1 cellular context compared by ENCODE assay signal in the genomic region with DNA sequence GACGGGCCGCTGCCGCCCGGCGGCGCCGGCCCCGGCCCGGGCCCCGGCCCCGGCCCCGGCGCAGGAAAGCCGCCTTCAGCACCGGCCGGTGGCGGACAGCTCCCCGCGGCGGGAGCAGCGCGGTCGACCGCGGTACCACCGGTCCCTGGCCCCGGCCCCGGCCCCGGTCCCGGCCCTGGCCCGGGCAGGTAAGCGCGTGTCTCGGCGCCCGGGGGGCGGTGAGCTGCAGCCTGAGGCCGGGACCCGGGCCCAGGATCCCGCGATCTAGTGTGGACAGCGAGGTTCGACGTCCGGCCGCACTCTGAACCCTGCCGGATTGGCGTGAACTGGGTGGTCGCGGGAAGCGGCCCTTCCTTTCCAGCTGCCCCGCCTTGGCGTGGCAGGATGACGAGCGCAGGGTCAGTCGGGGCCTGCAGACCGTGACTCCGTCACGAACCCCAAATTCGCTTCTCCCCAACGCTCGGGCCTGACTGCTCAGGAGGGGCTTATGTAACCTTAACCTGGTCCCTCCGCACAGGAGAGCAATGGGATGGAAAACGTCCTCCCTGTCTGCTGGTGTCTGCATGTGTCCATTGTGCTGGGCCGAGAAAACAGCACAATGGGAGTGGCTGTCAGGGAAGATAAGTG.
A peak's percentile ranks its signal among the peaks of the same experiment; 100 is the strongest.
TF ChIP-seq lines count a peak whose summit lies in the region.

No MANE protein-coding gene starts in this region.

TF ChIP-seq in HepG2, 621 proteins besides CTCF, POLR2A, EP300 and RAD21 (continued from another document and continues in another):
- TF ChIP-seq TRAFD1 (CRISPR knock-in tag; IDR thresholded peaks at IDR 0.05; ENCODE audit: borderline replicate concordance) = no peak
- no peak for TF ChIP-seq ZNF18 (CRISPR knock-in tag; IDR thresholded peaks at IDR 0.05; ENCODE audit: insufficient replicate concordance)
- no peak for TF ChIP-seq SRSF9 (IDR thresholded peaks at IDR 0.05; ENCODE audit: borderline replicate concordance, insufficient read depth, low read depth, low read length, poor library complexity, severe bottlenecking)
- no peak for TF ChIP-seq ZNF775 (CRISPR knock-in tag; IDR thresholded peaks at IDR 0.05; ENCODE audit: borderline replicate concordance)
- TF ChIP-seq CREB1 (IDR thresholded peaks at IDR 0.05) = 0 out of 2 replicates have a peak, but pooled peaks have one; percentile 17
- no peak for TF ChIP-seq CREB1 (CRISPR knock-in tag; IDR thresholded peaks at IDR 0.05)
- TF ChIP-seq ARNTL (CRISPR knock-in tag; IDR thresholded peaks at IDR 0.05) = no peak
- TF ChIP-seq ESRRA (CRISPR knock-in tag; IDR thresholded peaks at IDR 0.05; ENCODE audit: low read depth) = no peak
- peak; percentile 46; the same call in 1 of the 2 replicates for TF ChIP-seq SIX4 (CRISPR knock-in tag; IDR thresholded peaks at IDR 0.05)
- no peak for TF ChIP-seq KLF16 (CRISPR knock-in tag; IDR thresholded peaks at IDR 0.05)
- TF ChIP-seq ZBTB44 (CRISPR knock-in tag; IDR thresholded peaks at IDR 0.05) = no peak; the same call in 1 of the 2 replicates
- TF ChIP-seq RFX1 (IDR thresholded peaks at IDR 0.05) = no peak
- TF ChIP-seq HOMEZ (CRISPR knock-in tag; IDR thresholded peaks at IDR 0.05; ENCODE audit: low read depth) = no peak
- TF ChIP-seq, protein P1, sequence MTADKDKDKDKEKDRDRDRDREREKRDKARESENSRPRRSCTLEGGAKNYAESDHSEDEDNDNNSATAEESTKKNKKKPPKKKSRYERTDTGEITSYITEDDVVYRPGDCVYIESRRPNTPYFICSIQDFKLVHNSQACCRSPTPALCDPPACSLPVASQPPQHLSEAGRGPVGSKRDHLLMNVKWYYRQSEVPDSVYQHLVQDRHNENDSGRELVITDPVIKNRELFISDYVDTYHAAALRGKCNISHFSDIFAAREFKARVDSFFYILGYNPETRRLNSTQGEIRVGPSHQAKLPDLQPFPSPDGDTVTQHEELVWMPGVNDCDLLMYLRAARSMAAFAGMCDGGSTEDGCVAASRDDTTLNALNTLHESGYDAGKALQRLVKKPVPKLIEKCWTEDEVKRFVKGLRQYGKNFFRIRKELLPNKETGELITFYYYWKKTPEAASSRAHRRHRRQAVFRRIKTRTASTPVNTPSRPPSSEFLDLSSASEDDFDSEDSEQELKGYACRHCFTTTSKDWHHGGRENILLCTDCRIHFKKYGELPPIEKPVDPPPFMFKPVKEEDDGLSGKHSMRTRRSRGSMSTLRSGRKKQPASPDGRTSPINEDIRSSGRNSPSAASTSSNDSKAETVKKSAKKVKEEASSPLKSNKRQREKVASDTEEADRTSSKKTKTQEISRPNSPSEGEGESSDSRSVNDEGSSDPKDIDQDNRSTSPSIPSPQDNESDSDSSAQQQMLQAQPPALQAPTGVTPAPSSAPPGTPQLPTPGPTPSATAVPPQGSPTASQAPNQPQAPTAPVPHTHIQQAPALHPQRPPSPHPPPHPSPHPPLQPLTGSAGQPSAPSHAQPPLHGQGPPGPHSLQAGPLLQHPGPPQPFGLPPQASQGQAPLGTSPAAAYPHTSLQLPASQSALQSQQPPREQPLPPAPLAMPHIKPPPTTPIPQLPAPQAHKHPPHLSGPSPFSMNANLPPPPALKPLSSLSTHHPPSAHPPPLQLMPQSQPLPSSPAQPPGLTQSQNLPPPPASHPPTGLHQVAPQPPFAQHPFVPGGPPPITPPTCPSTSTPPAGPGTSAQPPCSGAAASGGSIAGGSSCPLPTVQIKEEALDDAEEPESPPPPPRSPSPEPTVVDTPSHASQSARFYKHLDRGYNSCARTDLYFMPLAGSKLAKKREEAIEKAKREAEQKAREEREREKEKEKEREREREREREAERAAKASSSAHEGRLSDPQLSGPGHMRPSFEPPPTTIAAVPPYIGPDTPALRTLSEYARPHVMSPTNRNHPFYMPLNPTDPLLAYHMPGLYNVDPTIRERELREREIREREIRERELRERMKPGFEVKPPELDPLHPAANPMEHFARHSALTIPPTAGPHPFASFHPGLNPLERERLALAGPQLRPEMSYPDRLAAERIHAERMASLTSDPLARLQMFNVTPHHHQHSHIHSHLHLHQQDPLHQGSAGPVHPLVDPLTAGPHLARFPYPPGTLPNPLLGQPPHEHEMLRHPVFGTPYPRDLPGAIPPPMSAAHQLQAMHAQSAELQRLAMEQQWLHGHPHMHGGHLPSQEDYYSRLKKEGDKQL (CRISPR knock-in tag; IDR thresholded peaks at IDR 0.05; ENCODE audit: low read depth) = no peak
- peak; percentile 36; the same call in 1 of the 2 replicates for TF ChIP-seq REPIN1 (CRISPR knock-in tag; IDR thresholded peaks at IDR 0.05; ENCODE audit: borderline replicate concordance, low read depth)
- no peak for TF ChIP-seq PAF1 (CRISPR knock-in tag; IDR thresholded peaks at IDR 0.05)
- TF ChIP-seq NBN (conservative IDR thresholded peaks at IDR 0.05) = no peak
- TF ChIP-seq NR2F2 (IDR thresholded peaks at IDR 0.05; ENCODE audit: borderline replicate concordance, low read depth) = no peak
- no peak for TF ChIP-seq IKZF4 (CRISPR knock-in tag; IDR thresholded peaks at IDR 0.05; ENCODE audit: borderline replicate concordance, low read depth, not compliant biosample characterization)
- TF ChIP-seq ARID2 (CRISPR knock-in tag; IDR thresholded peaks at IDR 0.05; ENCODE audit: borderline replicate concordance) = no peak
- TF ChIP-seq ZNF883 (CRISPR knock-in tag; IDR thresholded peaks at IDR 0.05; ENCODE audit: not compliant biosample characterization) = no peak
- no peak for TF ChIP-seq U2AF2 (IDR thresholded peaks at IDR 0.05; ENCODE audit: low read depth, low read length)
- no peak for TF ChIP-seq ZNF230 (CRISPR knock-in tag; IDR thresholded peaks at IDR 0.05)
- TF ChIP-seq SPEN (CRISPR knock-in tag; IDR thresholded peaks at IDR 0.05; ENCODE audit: low read depth) = 0 out of 2 replicates have a peak, but pooled peaks have one; percentile 45
- TF ChIP-seq ZNF251 (CRISPR knock-in tag; IDR thresholded peaks at IDR 0.05) = no peak
- no peak for TF ChIP-seq PREB (CRISPR knock-in tag; IDR thresholded peaks at IDR 0.05)
- no peak for TF ChIP-seq FOXP1 (IDR thresholded peaks at IDR 0.05)
- TF ChIP-seq FOXP1 (CRISPR knock-in tag; IDR thresholded peaks at IDR 0.05) = no peak
- no peak for TF ChIP-seq REXO4 (CRISPR knock-in tag; IDR thresholded peaks at IDR 0.05; ENCODE audit: borderline replicate concordance)
- TF ChIP-seq MIER3 (CRISPR knock-in tag; IDR thresholded peaks at IDR 0.05; ENCODE audit: borderline replicate concordance) = no peak; the same call in 1 of the 2 replicates
- no peak for TF ChIP-seq NRL (CRISPR knock-in tag; IDR thresholded peaks at IDR 0.05; ENCODE audit: borderline replicate concordance)
- TF ChIP-seq HOXA5 (CRISPR knock-in tag; IDR thresholded peaks at IDR 0.05) = peak; percentile 47; the same call in 1 of the 2 replicates
- TF ChIP-seq ZMYM3 (CRISPR knock-in tag; IDR thresholded peaks at IDR 0.05) = no peak
- TF ChIP-seq ZBTB42 (CRISPR knock-in tag; IDR thresholded peaks at IDR 0.05) = no peak
- TF ChIP-seq, protein P2, sequence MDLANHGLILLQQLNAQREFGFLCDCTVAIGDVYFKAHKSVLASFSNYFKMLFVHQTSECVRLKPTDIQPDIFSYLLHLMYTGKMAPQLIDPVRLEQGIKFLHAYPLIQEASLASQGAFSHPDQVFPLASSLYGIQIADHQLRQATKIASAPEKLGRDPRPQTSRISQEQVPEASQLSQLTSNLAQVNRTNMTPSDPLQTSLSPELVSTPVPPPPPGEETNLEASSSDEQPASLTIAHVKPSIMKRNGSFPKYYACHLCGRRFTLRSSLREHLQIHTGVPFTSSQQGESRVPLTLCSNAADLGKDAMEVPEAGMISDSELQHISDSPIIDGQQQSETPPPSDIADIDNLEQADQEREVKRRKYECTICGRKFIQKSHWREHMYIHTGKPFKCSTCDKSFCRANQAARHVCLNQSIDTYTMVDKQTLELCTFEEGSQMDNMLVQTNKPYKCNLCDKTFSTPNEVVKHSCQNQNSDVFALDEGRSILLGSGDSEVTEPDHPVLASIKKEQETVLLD (CRISPR knock-in tag; IDR thresholded peaks at IDR 0.05; ENCODE audit: low read depth) = peak; percentile 87
- TF ChIP-seq GZF1 (CRISPR knock-in tag; IDR thresholded peaks at IDR 0.05) = no peak
- no peak for TF ChIP-seq NFE2L1 (CRISPR knock-in tag; IDR thresholded peaks at IDR 0.05; ENCODE audit: borderline replicate concordance)
- TF ChIP-seq TBX3 (IDR thresholded peaks at IDR 0.05; ENCODE audit: borderline replicate concordance) = no peak
- peak; percentile 93 for TF ChIP-seq ISX (CRISPR knock-in tag; conservative IDR thresholded peaks at IDR 0.05)
- no peak for TF ChIP-seq ZBTB20 (CRISPR knock-in tag; IDR thresholded peaks at IDR 0.05; ENCODE audit: borderline replicate concordance, low read depth)
- no peak for TF ChIP-seq SKI (IDR thresholded peaks at IDR 0.05; ENCODE audit: partially characterized antibody)
- TF ChIP-seq HOXA3 (CRISPR knock-in tag; IDR thresholded peaks at IDR 0.05) = peak; percentile 34; the same call in 1 of the 2 replicates
- TF ChIP-seq, protein P3, sequence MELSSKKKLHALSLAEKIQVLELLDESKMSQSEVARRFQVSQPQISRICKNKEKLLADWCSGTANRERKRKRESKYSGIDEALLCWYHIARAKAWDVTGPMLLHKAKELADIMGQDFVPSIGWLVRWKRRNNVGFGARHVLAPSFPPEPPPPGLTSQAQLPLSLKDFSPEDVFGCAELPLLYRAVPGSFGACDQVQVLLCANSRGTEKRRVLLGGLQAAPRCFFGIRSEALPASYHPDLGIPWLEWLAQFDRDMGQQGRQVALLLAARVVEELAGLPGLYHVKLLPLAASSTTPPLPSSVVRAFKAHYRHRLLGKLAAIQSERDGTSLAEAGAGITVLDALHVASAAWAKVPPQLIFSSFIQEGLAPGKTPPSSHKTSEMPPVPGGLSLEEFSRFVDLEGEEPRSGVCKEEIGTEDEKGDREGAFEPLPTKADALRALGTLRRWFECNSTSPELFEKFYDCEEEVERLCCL (CRISPR knock-in tag; IDR thresholded peaks at IDR 0.05; ENCODE audit: borderline replicate concordance) = no peak
- no peak for TF ChIP-seq ZNF691 (CRISPR knock-in tag; IDR thresholded peaks at IDR 0.05; ENCODE audit: borderline replicate concordance, low read depth)
